In genomic region chr5:1409386-1410110, GRCh38 we compare ENCODE assay signal across 10 cellular contexts. TPM values are rescaled to one million over a fixed set of nuclear protein-coding genes. Genes with fewer than 3 reads are reported as not detected.
DNase-seq lines count a peak whose midpoint lies in the region; ATAC-seq and TF ChIP-seq lines count a peak whose summit lies in the region.
"Had no signal": no experiment of that assay in that cellular context is flagged by ENCODE, and none has a peak within 500 bp of the region (broad histone marks: within the 10 kb centered on the region; RNA-seq: fewer than 3 reads in every experiment).

No MANE protein-coding gene starts in this region.

- no peak overlapping the region for H3K27ac Mint-ChIP-seq in natural killer cell
- H3K27ac Mint-ChIP-seq in natural killer cell treated with Interleukin-12 subunit alpha and Interleukin-12 subunit beta and Interleukin-15 and Interleukin-18, amount 100 ng/mL, for 72 hours = no peak overlapping the region
- H3K27ac Mint-ChIP-seq: HFFc6 had no signal

- H3K4me1 Mint-ChIP-seq in natural killer cell = peaks cover 0 to 5% of the 10 kb centered on the region in 2 donors
- H3K4me1 Mint-ChIP-seq in natural killer cell treated with Interleukin-12 subunit alpha and Interleukin-12 subunit beta and Interleukin-15 and Interleukin-18, amount 100 ng/mL, for 72 hours (ENCODE audit: low read depth in 2 of 2) = peaks cover 9% of the 10 kb centered on the region in 2 donors

- DNase-seq in natural killer cell (no peak), SK-MEL-5 (ENCODE audit: low read depth, low spot score) (peak; percentile 19), germinal center (ENCODE audit: low spot score) (peak; percentile 17), amniotic stem cell (lab: John Stamatoyannopoulos, UW) (no peak), SW480 (ENCODE audit: low spot score) (no peak)
- no peak for DNase-seq in natural killer cell treated with Interleukin-12 subunit alpha and Interleukin-12 subunit beta and Interleukin-15 and Interleukin-18, amount 100 ng/mL, for 72 hours (ENCODE audit: low spot score)
- DNase-seq: HFFc6; stimulated activated CD4-positive, alpha-beta T cell treated with anti-CD3 and anti-CD28 coated beads, Interleukin-4, amount 100 ng/mL, for 24 hours had no signal

- no peaks in the 10 kb centered on the region for H3K9me3 Mint-ChIP-seq in natural killer cell
- H3K9me3 Mint-ChIP-seq in natural killer cell treated with Interleukin-12 subunit alpha and Interleukin-12 subunit beta and Interleukin-15 and Interleukin-18, amount 100 ng/mL, for 72 hours = no peaks in the 10 kb centered on the region
- H3K9me3 Mint-ChIP-seq: HFFc6 had no signal

- intact Hi-C loops in natural killer cell (cut with micrococcal nuclease) = no loop called here

- H3K36me3 Mint-ChIP-seq in natural killer cell = no peaks in the 10 kb centered on the region
- H3K36me3 Mint-ChIP-seq in natural killer cell treated with Interleukin-12 subunit alpha and Interleukin-12 subunit beta and Interleukin-15 and Interleukin-18, amount 100 ng/mL, for 72 hours = no peaks in the 10 kb centered on the region

- in situ Hi-C loops in SK-MEL-5 (cut with HindIII; ENCODE audit: low pct_unique_long_range_greater_than_20kb, low sequenced_read_pairs) = no loop called here

- ATAC-seq in natural killer cell (peak; percentile 36 to 70 (median 63)), HG03108 (IDR thresholded peaks at IDR 0.05; ENCODE audit: unreplicated experiment) (no peak), HG02588 (IDR thresholded peaks at IDR 0.05; ENCODE audit: unreplicated experiment) (no peak)
- ATAC-seq in natural killer cell treated with Interleukin-12 subunit alpha and Interleukin-12 subunit beta and Interleukin-15 and Interleukin-18, amount 100 ng/mL, for 72 hours = no peak

- H3K27me3 Mint-ChIP-seq in natural killer cell (ENCODE audit: low read depth in 2 of 2) = peaks cover 11 to 19% of the 10 kb centered on the region in 2 donors
- peaks cover 5 to 11% of the 10 kb centered on the region in 2 donors for H3K27me3 Mint-ChIP-seq in natural killer cell treated with Interleukin-12 subunit alpha and Interleukin-12 subunit beta and Interleukin-15 and Interleukin-18, amount 100 ng/mL, for 72 hours

- H3K4me3 Mint-ChIP-seq in natural killer cell = no peak overlapping the region
- no peak overlapping the region for H3K4me3 Mint-ChIP-seq in natural killer cell treated with Interleukin-12 subunit alpha and Interleukin-12 subunit beta and Interleukin-15 and Interleukin-18, amount 100 ng/mL, for 72 hours
- H3K4me3 Mint-ChIP-seq: HFFc6 had no signal

- TF ChIP-seq CTCF in natural killer cell (IDR thresholded peaks at IDR 0.05) = no peak

RNA-seq across cellular contexts. Expression of gene SLC6A3, which starts 35.7 kb away (rescaled TPM):
- total RNA-seq in natural killer cell = not detected
- total RNA-seq in natural killer cell treated with Interleukin-12 subunit alpha and Interleukin-12 subunit beta and Interleukin-15 and Interleukin-18, amount 100 ng/mL, for 72 hours = not detected
- not detected in 2 replicates for total RNA-seq in SK-MEL-5 (2014; rRNA removed; shearing (Covaris generic))
- polyA plus RNA-seq in SK-MEL-5 (2015; cell fraction: cytosol; rRNA removed) = not detected in 2 replicates
- polyA plus RNA-seq in SK-MEL-5 (2015; cell fraction: nucleus; rRNA removed) = not detected in 2 replicates
- total RNA-seq: HFFc6 had no signal

Comparison
In these comparisons a context has a peak if more than half of its experiments do, and no peak if none do; other contexts are left out.
1. ATAC-seq: peak in natural killer cell (3 of 3); none in natural killer cell treated with Interleukin-12 subunit alpha and Interleukin-12 subunit beta and Interleukin-15 and Interleukin-18, amount 100 ng/mL, for 72 hours (0 of 2), HG03108 (single experiment) and HG02588 (single experiment).
2. DNase-seq: peak in SK-MEL-5 (single experiment) and germinal center (single experiment); none in natural killer cell (single experiment), natural killer cell treated with Interleukin-12 subunit alpha and Interleukin-12 subunit beta and Interleukin-15 and Interleukin-18, amount 100 ng/mL, for 72 hours (single experiment), amniotic stem cell (single experiment) and SW480 (single experiment).